8 cellular contexts compared by ENCODE assay signal in genomic region chr1:116724765-116725375, GRCh38. TPM values are rescaled to one million over a fixed set of nuclear protein-coding genes. Genes with fewer than 3 reads are reported as not detected.
DNase-seq lines count a peak whose midpoint lies in the region; ATAC-seq and TF ChIP-seq lines count a peak whose summit lies in the region.

No MANE protein-coding gene starts in this region.

- no peaks in the 10 kb centered on the region for H3K9me3 Mint-ChIP-seq in activated T-helper 17 cell treated with anti-CD3 and anti-CD28 coated beads, Interleukin-2, amount 50 U/mL, for 72 hours

- peak; percentile 72 for ATAC-seq in activated T-helper 17 cell treated with anti-CD3 and anti-CD28 coated beads, Interleukin-2, amount 50 U/mL, for 72 hours (replicated peaks)
- ATAC-seq in sciatic nerve (no peak), GM21576 (IDR thresholded peaks at IDR 0.05; ENCODE audit: unreplicated experiment) (no peak), GM18517 (IDR thresholded peaks at IDR 0.05; ENCODE audit: unreplicated experiment) (no peak)

- no peaks in the 10 kb centered on the region for H3K27me3 Mint-ChIP-seq in activated T-helper 17 cell treated with anti-CD3 and anti-CD28 coated beads, Interleukin-2, amount 50 U/mL, for 72 hours

- intact Hi-C loops in sciatic nerve (cut with DNase I) = loop anchor here (10.0 kb wide), 1 partner anchor 320 kb away; no protein-coding TSS in a partner anchor

- peak overlapping the region; percentile 24 for H3K4me3 Mint-ChIP-seq in activated T-helper 17 cell treated with anti-CD3 and anti-CD28 coated beads, Interleukin-2, amount 50 U/mL, for 72 hours

- H3K27ac Mint-ChIP-seq in activated T-helper 17 cell treated with anti-CD3 and anti-CD28 coated beads, Interleukin-2, amount 50 U/mL, for 72 hours = no peak overlapping the region

- peaks cover 26% of the 10 kb centered on the region for H3K4me1 Mint-ChIP-seq in activated T-helper 17 cell treated with anti-CD3 and anti-CD28 coated beads, Interleukin-2, amount 50 U/mL, for 72 hours

- TF ChIP-seq CTCF in LNCAP (IDR thresholded peaks at IDR 0.05) = peak; percentile 92

- DNase-seq in DMS53 (lab: John Stamatoyannopoulos, UW) = peak; percentile 67
- peak; percentile 59 for DNase-seq in RPMI7951 (ENCODE audit: low read depth)
- DNase-seq in glomerular endothelial cell (ENCODE audit: extremely low read depth, low read depth, low spot score) = peak; percentile 27
- DNase-seq in sciatic nerve (ENCODE audit: low spot score) = peak; percentile 71

- H3K36me3 Mint-ChIP-seq in activated T-helper 17 cell treated with anti-CD3 and anti-CD28 coated beads, Interleukin-2, amount 50 U/mL, for 72 hours (ENCODE audit: low read depth) = no peaks in the 10 kb centered on the region

RNA-seq across cellular contexts. Expression of gene CD2, which starts 29.4 kb away (rescaled TPM):
- not detected in 2 replicates for total RNA-seq in RPMI7951 (2014; rRNA removed; shearing (Covaris generic))
- total RNA-seq in activated T-helper 17 cell treated with anti-CD3 and anti-CD28 coated beads, Interleukin-2, amount 50 U/mL, for 72 hours = 100 to 1,000 TPM; 303 to 473 TPM
- total RNA-seq in glomerular endothelial cell (not detected in 2 replicates), sciatic nerve (2.1 TPM)

RNA-seq across cellular contexts. Expression of gene IGSF3, which starts 57.3 kb away (rescaled TPM):
- total RNA-seq in RPMI7951 (2014; rRNA removed; shearing (Covaris generic)) = 39.8 and 41.8 TPM in 2 replicates
- 1 to 10 TPM; 2.1 to 10.0 TPM for total RNA-seq in activated T-helper 17 cell treated with anti-CD3 and anti-CD28 coated beads, Interleukin-2, amount 50 U/mL, for 72 hours
- total RNA-seq in glomerular endothelial cell = 2.8 and 3.7 TPM in 2 replicates
- 2.5 TPM for total RNA-seq in sciatic nerve

Comparison
In these comparisons a context has a peak if more than half of its experiments do, and no peak if none do; other contexts are left out.
1. RNA of gene CD2, which starts 29.4 kb away (total RNA-seq): 303 to 473 TPM in activated T-helper 17 cell treated with anti-CD3 and anti-CD28 coated beads, Interleukin-2, amount 50 U/mL, for 72 hours; 2.1 TPM in sciatic nerve (single experiment), not detected in RPMI7951 and not detected in glomerular endothelial cell; every median in the first group is over 10 times any median in the second.
2. Peak in every context shown above with its lines, with median percentiles within 50 percentile points of each other: DNase-seq.